In genomic region chr3:44060164-44060563, GRCh38 we compare ENCODE assay signal across 19 cellular contexts.
"Had no signal": no experiment of that assay in that cellular context is flagged by ENCODE, and none has a peak within 500 bp of the region (broad histone marks: within the 10 kb centered on the region; RNA-seq: fewer than 3 reads in every experiment).

No MANE protein-coding gene starts in this region.

- H3K4me1 Mint-ChIP-seq: neural crest cell had no signal

- H3K27ac Mint-ChIP-seq: activated T-helper 1 cell treated with anti-CD3 and anti-CD28 coated beads, Interleukin-12 subunit alpha, Interleukin-12 subunit beta, Interleukin-2, Interleukin-4 antibody, amounts not matched to agents 30 ng/mL and 10 ng/mL and 1 ng/mL, durations not matched to agents 14 hours and 24 hours and 36 hours; progenitor cell of endocrine pancreas had no signal

- ATAC-seq: esophagus mucosa; gastroesophageal sphincter; heart left ventricle; stimulated activated naive CD8-positive, alpha-beta T cell treated with anti-CD3 and anti-CD28 coated beads, Interleukin-15, Interleukin-2, amounts not matched to agents 100 U/mL and 50 U/mL, for 24 hours had no signal

- H3K4me3 Mint-ChIP-seq: activated T-helper 1 cell treated with anti-CD3 and anti-CD28 coated beads, Interleukin-12 subunit alpha, Interleukin-12 subunit beta, Interleukin-2, Interleukin-4 antibody, amounts not matched to agents 30 ng/mL and 10 ng/mL and 1 ng/mL, durations not matched to agents 14 hours and 24 hours and 36 hours; neural crest cell had no signal

- H3K9me3 Mint-ChIP-seq: activated T-helper 1 cell treated with anti-CD3 and anti-CD28 coated beads, Interleukin-12 subunit alpha, Interleukin-12 subunit beta, Interleukin-2, Interleukin-4 antibody, amounts not matched to agents 30 ng/mL and 10 ng/mL and 1 ng/mL, durations not matched to agents 14 hours and 24 hours and 36 hours; neural crest cell had no signal

- DNase-seq: activated CD4-positive, alpha-beta T cell treated with anti-CD3 and anti-CD28 coated beads, Interleukin-2, amount 50 U/mL, for 4 hours; activated gamma-delta T cell treated with Interleukin-2 at 50 U/mL for 16 hours; activated T-cell treated with anti-CD3 and anti-CD28 coated beads for 4 hours; cerebellar nuclear complex; effector CD4-positive, alpha-beta T cell; heart left ventricle; kidney; left ventricle myocardium inferior; mammary epithelial cell; stimulated activated CD4-positive, alpha-beta T cell treated with anti-CD3 and anti-CD28 coated beads, Interleukin-12 subunit alpha, Interleukin-12 subunit beta, amount 100 ng/mL, for 4 hours; stimulated activated naive CD8-positive, alpha-beta T cell treated with anti-CD3 and anti-CD28 coated beads, Interleukin-15, Interleukin-2, amounts not matched to agents 100 U/mL and 50 U/mL, for 24 hours; substantia nigra; uterus; WERI-Rb-1 had no signal
